ENCODE assay signal across 7 cellular contexts in the genomic region with DNA sequence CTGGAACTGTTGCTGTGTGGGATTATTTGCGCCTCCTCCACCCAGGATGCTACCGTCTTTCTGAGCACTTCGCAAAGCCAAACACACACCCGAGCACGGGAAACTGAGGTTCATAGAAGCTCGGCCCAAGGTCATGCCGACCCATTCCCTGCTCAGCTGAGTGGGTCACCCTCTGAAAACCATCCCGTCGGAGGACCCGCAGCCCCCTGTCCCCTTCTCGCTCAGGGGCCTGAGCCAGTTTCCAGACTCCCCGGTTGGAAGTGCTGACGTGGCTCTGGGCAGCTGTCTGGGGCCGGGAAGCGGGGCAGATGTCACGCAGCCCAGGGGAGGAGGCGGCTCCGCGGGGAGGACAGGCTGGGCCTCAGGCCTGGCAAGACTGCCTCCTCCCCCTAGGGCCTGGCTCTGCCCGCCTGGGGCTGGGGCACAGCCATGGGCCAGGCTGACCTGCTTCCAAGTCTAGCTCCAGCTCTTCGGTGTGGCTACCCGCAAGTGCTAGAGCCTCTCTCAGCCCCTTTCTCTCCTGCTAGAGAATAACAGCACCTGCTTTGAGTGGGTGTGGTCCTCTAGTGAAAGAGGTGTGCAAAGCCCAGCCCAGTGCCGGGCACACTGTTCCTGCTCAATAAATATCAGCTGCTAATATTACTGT. TPM values are rescaled to one million over a fixed set of nuclear protein-coding genes. Genes with fewer than 3 reads are reported as not detected.
A peak's percentile ranks its signal among the peaks of the same experiment; 100 is the strongest.
DNase-seq lines count a peak whose midpoint lies in the region; ATAC-seq and TF ChIP-seq lines count a peak whose summit lies in the region.

No MANE protein-coding gene starts in this region.

- H3K9ac ChIP-seq in OCI-LY3 (ENCODE audit: low read length): peak overlapping the region; percentile 73

- ATAC-seq in right lobe of liver: peak; percentile 68 to 82 (median 74)
- ATAC-seq in stimulated activated naive CD8-positive, alpha-beta T cell treated with anti-CD3 and anti-CD28 coated beads, Interleukin-15, amount 100 ng/mL, for 72 hours: no peak

- H3K9me3 ChIP-seq in HAP-1 (no peaks in the 10 kb centered on the region), OCI-LY3 (ENCODE audit: insufficient read depth, low read length) (no peaks in the 10 kb centered on the region), right lobe of liver (no peaks in the 10 kb centered on the region)

- H3K27ac ChIP-seq in OCI-LY3 (ENCODE audit: low read length) (peak overlapping the region; percentile 96), dorsolateral prefrontal cortex (peak overlapping the region; percentile 67 to 98 (median 92)), right lobe of liver (peak overlapping the region; percentile 88 to 95 (median 94))

- intact Hi-C loops in dorsolateral prefrontal cortex (cut with DNase I): loop anchor here (5.0 to 10.0 kb wide), 5 partner anchors 54 to 337 kb away; partner anchors contain the start of gene UBE2D2 (in 2 of the 2)
- intact Hi-C loops in right lobe of liver (cut with DNase I): loop anchor here (5.0 kb wide), 2 partner anchors 49 to 129 kb away; no protein-coding TSS in a partner anchor

- H3K79me2 ChIP-seq in OCI-LY3 (ENCODE audit: low read length): peaks cover 3% of the 10 kb centered on the region; the same call in 1 of the 2 replicates

- no peaks in the 10 kb centered on the region for H3K9me3 Mint-ChIP-seq in stimulated activated naive CD8-positive, alpha-beta T cell treated with anti-CD3 and anti-CD28 coated beads, Interleukin-15, amount 100 ng/mL, for 72 hours

- TF ChIP-seq CTCF in OCI-LY3 (IDR thresholded peaks at IDR 0.05; ENCODE audit: low read depth, low read length) (no peak), dorsolateral prefrontal cortex (IDR thresholded peaks at IDR 0.05 in 54 of 56, conservative IDR thresholded peaks at IDR 0.05 in 2 of 56; ENCODE audit: low read depth in 1 of 56, partially characterized antibody in 56 of 56) (peak in 14 of 56 donors; percentile 7 to 31 (median 15)), right lobe of liver (IDR thresholded peaks at IDR 0.05) (no peak)

- in situ Hi-C loops in HAP-1 (cut with MboI; ENCODE audit: low sequenced_read_pairs): no loop called here

- peak overlapping the region; percentile 91 for H3K4me2 ChIP-seq in OCI-LY3 (ENCODE audit: low read length)

- peak overlapping the region; percentile 41 to 82 for H3K4me3 Mint-ChIP-seq in stimulated activated naive CD8-positive, alpha-beta T cell treated with anti-CD3 and anti-CD28 coated beads, Interleukin-15, amount 100 ng/mL, for 72 hours

- POLR2A ChIA-PET in HEK293T (lab: Yijun Ruan, JAX): interaction anchor here (1.2 to 2.8 kb wide), 2 partner anchors 10 to 11 kb away, joined by 3 to 15 read pairs; partner anchors contain the start of gene CXXC5

- H3K27ac Mint-ChIP-seq in stimulated activated naive CD8-positive, alpha-beta T cell treated with anti-CD3 and anti-CD28 coated beads, Interleukin-15, amount 100 ng/mL, for 72 hours: peak overlapping the region in 1 of 2 donors; percentile 71

- H3K4me1 ChIP-seq in HAP-1: peaks cover 15% of the 10 kb centered on the region
- H3K4me1 ChIP-seq in OCI-LY3 (ENCODE audit: low read length): peaks cover 82% of the 10 kb centered on the region
- peaks cover 8 to 66% (median 31%) of the 10 kb centered on the region in 4 donors for H3K4me1 ChIP-seq in right lobe of liver

- no peaks in the 10 kb centered on the region for H4K20me1 ChIP-seq in OCI-LY3 (ENCODE audit: insufficient read depth, low read length)

- TF ChIP-seq POLR2A in right lobe of liver (IDR thresholded peaks at IDR 0.05): peak; percentile 67

- WGBS in right lobe of liver (ENCODE audit: insufficient coverage, low coverage, low lambda C conversion rate, missing lambda C conversion rate): 10% methylated on average over 1 of the region's 23 CpGs

- peaks cover 66% of the 10 kb centered on the region for H3K4me1 Mint-ChIP-seq in stimulated activated naive CD8-positive, alpha-beta T cell treated with anti-CD3 and anti-CD28 coated beads, Interleukin-15, amount 100 ng/mL, for 72 hours

- H3K27me3 ChIP-seq in HAP-1 (ENCODE audit: low read depth): no peaks in the 10 kb centered on the region
- no peaks in the 10 kb centered on the region for H3K27me3 ChIP-seq in OCI-LY3 (ENCODE audit: low read depth, low read length)
- no peaks in the 10 kb centered on the region for H3K27me3 ChIP-seq in dorsolateral prefrontal cortex
- no peaks in the 10 kb centered on the region for H3K27me3 ChIP-seq in right lobe of liver

- DNase-seq in Daoy (ENCODE audit: low read depth): peak; percentile 89
- peak in 1 of 2 experiments; percentile 35 for DNase-seq in HAP-1 (ENCODE audit: low spot score in 2 of 2)
- peak; percentile 64 to 91 (median 84) for DNase-seq in dorsolateral prefrontal cortex
- DNase-seq in right lobe of liver: peak; percentile 94 to 97 (median 96)
- peak; percentile 15 to 16 for DNase-seq in stimulated activated naive CD8-positive, alpha-beta T cell treated with anti-CD3 and anti-CD28 coated beads, Interleukin-15, amount 100 ng/mL, for 72 hours
- no peak for DNase-seq in HEK293T (ENCODE audit: extremely low spot score)

- H3K36me3 ChIP-seq in HAP-1 (replicated peaks) (no peaks in the 10 kb centered on the region; the same call in 1 of the 2 replicates), OCI-LY3 (replicated peaks; ENCODE audit: low read depth, low read length) (no peaks in the 10 kb centered on the region), right lobe of liver (no peaks in the 10 kb centered on the region)

- no peak overlapping the region for H2AFZ ChIP-seq in OCI-LY3 (ENCODE audit: low read depth, low read length)

- CTCF ChIA-PET in HEK293T (lab: Yijun Ruan, JAX): interaction anchor here (1.1 to 1.6 kb wide), 2 partner anchors 73 to 127 kb away, joined by 5 read pairs; no protein-coding TSS in a partner anchor

- peak overlapping the region; percentile 39 for H3K4me3 ChIP-seq in HAP-1
- H3K4me3 ChIP-seq in OCI-LY3 (ENCODE audit: low read length): peak overlapping the region; percentile 77
- H3K4me3 ChIP-seq in dorsolateral prefrontal cortex: peak overlapping the region; percentile 29 to 76 (median 63)
- H3K4me3 ChIP-seq in right lobe of liver: peak overlapping the region; percentile 46 to 63 (median 59)

- peaks cover under 1% of the 10 kb centered on the region for H3K27me3 Mint-ChIP-seq in stimulated activated naive CD8-positive, alpha-beta T cell treated with anti-CD3 and anti-CD28 coated beads, Interleukin-15, amount 100 ng/mL, for 72 hours

TF ChIP-seq in HEK293T, 16 proteins besides CTCF, POLR2A, EP300 and RAD21:
- no peak for TF ChIP-seq ELF4 (IDR thresholded peaks at IDR 0.05)
- no peak for TF ChIP-seq NFRKB (IDR thresholded peaks at IDR 0.05)
- TF ChIP-seq BHLHE40 (IDR thresholded peaks at IDR 0.05; ENCODE audit: borderline replicate concordance): no peak
- TF ChIP-seq FOXA1 (IDR thresholded peaks at IDR 0.05): no peak
- no peak for TF ChIP-seq TARDBP (IDR thresholded peaks at IDR 0.05)
- no peak for TF ChIP-seq SP1 (IDR thresholded peaks at IDR 0.05)
- TF ChIP-seq L3MBTL2 (conservative IDR thresholded peaks at IDR 0.05): no peak
- no peak for TF ChIP-seq CTBP1 (IDR thresholded peaks at IDR 0.05; ENCODE audit: borderline replicate concordance)
- no peak for TF ChIP-seq HDGF (IDR thresholded peaks at IDR 0.05; ENCODE audit: borderline replicate concordance)
- no peak for TF ChIP-seq SUZ12 (IDR thresholded peaks at IDR 0.05)
- no peak for TF ChIP-seq ARNT (IDR thresholded peaks at IDR 0.05)
- no peak for TF ChIP-seq FOXK2 (IDR thresholded peaks at IDR 0.05)
- no peak for TF ChIP-seq LEF1 (IDR thresholded peaks at IDR 0.05; ENCODE audit: borderline replicate concordance)
- TF ChIP-seq FOXM1 (IDR thresholded peaks at IDR 0.05; ENCODE audit: borderline replicate concordance): no peak
- TF ChIP-seq, protein P1, sequence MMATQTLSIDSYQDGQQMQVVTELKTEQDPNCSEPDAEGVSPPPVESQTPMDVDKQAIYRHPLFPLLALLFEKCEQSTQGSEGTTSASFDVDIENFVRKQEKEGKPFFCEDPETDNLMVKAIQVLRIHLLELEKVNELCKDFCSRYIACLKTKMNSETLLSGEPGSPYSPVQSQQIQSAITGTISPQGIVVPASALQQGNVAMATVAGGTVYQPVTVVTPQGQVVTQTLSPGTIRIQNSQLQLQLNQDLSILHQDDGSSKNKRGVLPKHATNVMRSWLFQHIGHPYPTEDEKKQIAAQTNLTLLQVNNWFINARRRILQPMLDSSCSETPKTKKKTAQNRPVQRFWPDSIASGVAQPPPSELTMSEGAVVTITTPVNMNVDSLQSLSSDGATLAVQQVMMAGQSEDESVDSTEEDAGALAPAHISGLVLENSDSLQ (IDR thresholded peaks at IDR 0.05): no peak
- no peak for TF ChIP-seq ZNF384 (IDR thresholded peaks at IDR 0.05)

RNA-seq across cellular contexts. Expression of gene CXXC5, which starts 9.9 kb away (rescaled TPM):
- 199 and 205 TPM in 2 replicates for total RNA-seq in Daoy (2014; rRNA removed; shearing (Covaris generic))
- total RNA-seq in dorsolateral prefrontal cortex: 100 to 1,000 TPM in 83 of 120 experiments, 10 to 100 TPM in 37; 79.1 to 229 (median 108) TPM
- 10 to 100 TPM; 44.5 to 84.9 (median 66.4) TPM for total RNA-seq in right lobe of liver
